10 cellular contexts compared by ENCODE assay signal in genomic region chr22:46025973-46026906, GRCh38. TPM values are rescaled to one million over a fixed set of nuclear protein-coding genes. Genes with fewer than 3 reads are reported as not detected.
DNase-seq lines count a peak whose midpoint lies in the region; ATAC-seq and TF ChIP-seq lines count a peak whose summit lies in the region.
"Had no signal": no experiment of that assay in that cellular context is flagged by ENCODE, and none has a peak within 500 bp of the region (broad histone marks: within the 10 kb centered on the region; RNA-seq: fewer than 3 reads in every experiment).

No MANE protein-coding gene starts in this region.

- no peak for TF ChIP-seq CTCF in osteocyte (IDR thresholded peaks at IDR 0.05)
- TF ChIP-seq CTCF in uterus (IDR thresholded peaks at IDR 0.05): no peak

- peak overlapping the region; percentile 22 to 75 for H3K27ac ChIP-seq in uterus

- peaks cover 7% of the 10 kb centered on the region for H3K4me1 Mint-ChIP-seq in activated naive CD8-positive, alpha-beta T cell (ENCODE audit: low read depth)
- H3K4me1 Mint-ChIP-seq in activated naive CD8-positive, alpha-beta T cell treated with anti-CD3 and anti-CD28 coated beads for 36 hours: peaks cover 12% of the 10 kb centered on the region
- peaks cover 47% of the 10 kb centered on the region for H3K4me1 Mint-ChIP-seq in osteocyte (ENCODE audit: unreplicated experiment)

- no peaks in the 10 kb centered on the region for H3K4me1 ChIP-seq in uterus

- H3K27me3 Mint-ChIP-seq in activated naive CD8-positive, alpha-beta T cell: peaks cover 20% of the 10 kb centered on the region
- peaks cover 37% of the 10 kb centered on the region for H3K27me3 Mint-ChIP-seq in activated naive CD8-positive, alpha-beta T cell treated with anti-CD3 and anti-CD28 coated beads for 36 hours
- no peaks in the 10 kb centered on the region for H3K27me3 Mint-ChIP-seq in osteocyte (ENCODE audit: unreplicated experiment)

- no peak overlapping the region for H3K27ac Mint-ChIP-seq in activated naive CD8-positive, alpha-beta T cell
- no peak overlapping the region for H3K27ac Mint-ChIP-seq in activated naive CD8-positive, alpha-beta T cell treated with anti-CD3 and anti-CD28 coated beads for 36 hours
- peak overlapping the region; percentile 85 for H3K27ac Mint-ChIP-seq in osteocyte (ENCODE audit: unreplicated experiment)

- H3K36me3 Mint-ChIP-seq in activated naive CD8-positive, alpha-beta T cell: no peaks in the 10 kb centered on the region
- H3K36me3 Mint-ChIP-seq in activated naive CD8-positive, alpha-beta T cell treated with anti-CD3 and anti-CD28 coated beads for 36 hours: no peaks in the 10 kb centered on the region
- H3K36me3 Mint-ChIP-seq in osteocyte (ENCODE audit: unreplicated experiment): peaks cover 2% of the 10 kb centered on the region

- no peaks in the 10 kb centered on the region for H3K36me3 ChIP-seq in uterus

- no peak for DNase-seq in activated naive CD8-positive, alpha-beta T cell treated with anti-CD3 and anti-CD28 coated beads for 36 hours
- DNase-seq in cardiac septum (ENCODE audit: low spot score): peak; percentile 60
- DNase-seq in osteocyte (ENCODE audit: extremely low spot score, unreplicated experiment): no peak
- DNase-seq in uterus: peak; percentile 14 to 24
- DNase-seq in NCI-H1092 treated with DMSO at 0.1 percent for 48 hours (lab: John Stamatoyannopoulos, UW): no peak
- DNase-seq in foreskin melanocyte: no peak
- DNase-seq: stimulated activated CD4-positive, alpha-beta T cell treated with anti-CD3 and anti-CD28 coated beads, Interleukin-1b, Interleukin-23, amount 100 ng/mL, for 48 hours had no signal

- intact Hi-C loops in cardiac septum (cut with DNase I) (no loop called here), uterus (cut with DNase I; ENCODE audit: low total_unique reads) (no loop called here)

- H3K9me3 Mint-ChIP-seq in activated naive CD8-positive, alpha-beta T cell (ENCODE audit: low read depth): no peaks in the 10 kb centered on the region
- H3K9me3 Mint-ChIP-seq in activated naive CD8-positive, alpha-beta T cell treated with anti-CD3 and anti-CD28 coated beads for 36 hours: no peaks in the 10 kb centered on the region
- no peaks in the 10 kb centered on the region for H3K9me3 Mint-ChIP-seq in osteocyte (ENCODE audit: unreplicated experiment)

- H3K4me3 ChIP-seq in uterus: no peak overlapping the region

- H3K9me3 ChIP-seq in uterus: no peaks in the 10 kb centered on the region

- no peaks in the 10 kb centered on the region for H3K27me3 ChIP-seq in uterus

- peak overlapping the region; percentile 68 for H3K4me3 Mint-ChIP-seq in activated naive CD8-positive, alpha-beta T cell
- no peak overlapping the region for H3K4me3 Mint-ChIP-seq in activated naive CD8-positive, alpha-beta T cell treated with anti-CD3 and anti-CD28 coated beads for 36 hours
- peak overlapping the region; percentile 61 for H3K4me3 Mint-ChIP-seq in osteocyte (ENCODE audit: unreplicated experiment)

- no peak for TF ChIP-seq POLR2A in uterus (IDR thresholded peaks at IDR 0.05)

- ATAC-seq in GM18498 (IDR thresholded peaks at IDR 0.05; ENCODE audit: unreplicated experiment): no peak

RNA-seq across cellular contexts. Expression of gene WNT7B, which starts 49.3 kb away (rescaled TPM):
- total RNA-seq in activated naive CD8-positive, alpha-beta T cell treated with anti-CD3 and anti-CD28 coated beads for 36 hours: not detected
- total RNA-seq in cardiac septum (not detected), osteocyte (2.3 and 2.7 TPM in 2 replicates), uterus (under 1 TPM in 1 of 4 donors, not detected in 3; 0.41 TPM)
- total RNA-seq: T-helper 1 cell treated with Interleukin-12 subunit alpha and Interleukin-12 subunit beta and Interleukin-4 antibody, amounts not matched to agents 30 ng/mL and 1 ng/mL, for 36 hours had no signal

Comparison
In these comparisons a context has a peak if more than half of its experiments do, and no peak if none do; other contexts are left out.
1. DNase-seq: peak in cardiac septum (single experiment) and uterus (2 of 2); none in activated naive CD8-positive, alpha-beta T cell treated with anti-CD3 and anti-CD28 coated beads for 36 hours (single experiment), osteocyte (single experiment), NCI-H1092 treated with DMSO at 0.1 percent for 48 hours (single experiment) and foreskin melanocyte (single experiment).